8 cellular contexts compared by ENCODE assay signal in genomic region chr6:32087574-32088486, GRCh38. TPM values are rescaled to one million over a fixed set of nuclear protein-coding genes. Genes with fewer than 3 reads are reported as not detected.
DNase-seq lines count a peak whose midpoint lies in the region; ATAC-seq and TF ChIP-seq lines count a peak whose summit lies in the region.

No MANE protein-coding gene starts in this region.

- no peak overlapping the region for H3K27ac ChIP-seq in fibroblast of lung (ENCODE audit: insufficient read depth, low read length)
- H3K27ac ChIP-seq in tibial nerve, result peak overlapping the region; percentile 66 to 89 (median 80)

- TF ChIP-seq EP300 in tibial nerve (IDR thresholded peaks at IDR 0.05), result peak in 1 of 2 donors; percentile 38

- peaks cover 10% of the 10 kb centered on the region for H3K4me1 ChIP-seq in NT2/D1 (ENCODE audit: insufficient read depth, insufficient read length)
- peaks cover 27% of the 10 kb centered on the region for H3K4me1 ChIP-seq in fibroblast of lung (ENCODE audit: control insufficient read depth, extremely low read depth, insufficient read depth, low read length)
- peaks cover 0 to 64% (median 23%) of the 10 kb centered on the region in 4 donors for H3K4me1 ChIP-seq in tibial nerve

- H3K9me3 ChIP-seq in NT2/D1 (ENCODE audit: insufficient read depth, low read length) (no peaks in the 10 kb centered on the region), fibroblast of lung (ENCODE audit: control insufficient read depth, insufficient read depth, low read depth, low read length) (no peaks in the 10 kb centered on the region), tibial nerve (no peaks in the 10 kb centered on the region)

- H3K4me3 ChIP-seq in NT2/D1 (ENCODE audit: insufficient read length, low read depth) (no peak overlapping the region), fibroblast of lung (replicated peaks in 1 of 4; ENCODE audit: control extremely low read depth in 1 of 4, insufficient read depth in 1 of 4, low read depth in 3 of 4, low read length in 4 of 4) (no peak overlapping the region), tibial nerve (peak overlapping the region in 2 of 4 donors; percentile 16 to 18)

- H3K79me2 ChIP-seq in fibroblast of lung (ENCODE audit: control insufficient read depth, insufficient read depth, low read length), result no peaks in the 10 kb centered on the region

- ATAC-seq in omental fat pad (ENCODE audit: low FRiP score) (peak; percentile 74), GM21423 (IDR thresholded peaks at IDR 0.05; ENCODE audit: unreplicated experiment) (no peak)

- 13 to 41% methylated on average over 8 to 27 of the region's 50 CpGs for WGBS in tibial nerve, 2 donors

- DNase-seq in GM13976 (ENCODE audit: low spot score) (peak; percentile 83), NT2/D1 (ENCODE audit: low read depth, low spot score) (peak; percentile 72), fibroblast of lung (ENCODE audit: low read depth in 2 of 2) (peak; percentile 48 to 81), omental fat pad (ENCODE audit: low spot score) (peak; percentile 66), tibial nerve (ENCODE audit: low spot score in 2 of 2) (peak; percentile 70 to 81), A172 (ENCODE audit: low spot score) (no peak)
- DNase-seq in activated T-cell treated with anti-CD3 and anti-CD28 coated beads, Interleukin-2, amount 50 U/mL, for 1 hour, result peak; percentile 73

- no peaks in the 10 kb centered on the region for H4K20me1 ChIP-seq in fibroblast of lung (ENCODE audit: control insufficient read depth, extremely low read depth, insufficient read depth, low read length)

- TF ChIP-seq POLR2A in tibial nerve (IDR thresholded peaks at IDR 0.05), result no peak

- no peak overlapping the region for H3K9ac ChIP-seq in NT2/D1 (ENCODE audit: insufficient read length, low read depth)
- H3K9ac ChIP-seq in fibroblast of lung (ENCODE audit: insufficient read depth, low read length), result no peak overlapping the region

- H3K27me3 ChIP-seq in NT2/D1 (ENCODE audit: insufficient read depth, insufficient read length) (peaks cover 7% of the 10 kb centered on the region), fibroblast of lung (ENCODE audit: control insufficient read depth, insufficient read depth, low read length) (peaks cover 12% of the 10 kb centered on the region), tibial nerve (peaks cover 0 to 13% of the 10 kb centered on the region in 2 donors)

- peak; percentile 59 for TF ChIP-seq CTCF in GM13976 (IDR thresholded peaks at IDR 0.05; ENCODE audit: borderline replicate concordance, control extremely low read depth, extremely low read depth, insufficient read depth, missing control alignments)
- TF ChIP-seq CTCF in fibroblast of lung (conservative IDR thresholded peaks at IDR 0.05 in 1 of 2, IDR thresholded peaks at IDR 0.05 in 1 of 2; ENCODE audit: low read depth in 1 of 2, low read length in 2 of 2), result peak; percentile 22 to 53
- no peak for TF ChIP-seq CTCF in omental fat pad (IDR thresholded peaks at IDR 0.05)
- peak; percentile 30 to 62 (median 53) for TF ChIP-seq CTCF in tibial nerve (IDR thresholded peaks at IDR 0.05)

- H3K4me2 ChIP-seq in fibroblast of lung (ENCODE audit: extremely low read depth, insufficient read depth, low read length), result no peak overlapping the region

- H2AFZ ChIP-seq in fibroblast of lung (ENCODE audit: low read length), result no peak overlapping the region

- in situ Hi-C loops in GM13976 (cut with MboI; ENCODE audit: low sequenced_read_pairs, unreplicated experiment), result no loop called here

- H3K36me3 ChIP-seq in NT2/D1 (ENCODE audit: insufficient read depth, insufficient read length, low read length), result no peaks in the 10 kb centered on the region
- no peaks in the 10 kb centered on the region for H3K36me3 ChIP-seq in fibroblast of lung (ENCODE audit: control insufficient read depth, insufficient read depth, low read length)
- peaks cover 0 to 22% (median 0%) of the 10 kb centered on the region in 3 donors for H3K36me3 ChIP-seq in tibial nerve

RNA-seq across cellular contexts. Expression of gene TNXB, which starts 21.3 kb away (rescaled TPM):
- total RNA-seq in fibroblast of lung (63.9 and 113 TPM in 2 replicates), omental fat pad (100 to 1,000 TPM; 129 to 311 (median 137) TPM), tibial nerve (100 to 1,000 TPM; 231 to 547 (median 297) TPM)
- polyA plus RNA-seq in fibroblast of lung, result 8.1 and 13.0 TPM in 2 replicates
- polyA plus RNA-seq in fibroblast of lung (2012), result 32.3 and 46.1 TPM in 2 replicates
- polyA minus RNA-seq in fibroblast of lung (ENCODE audit: low replicate concordance), result 82.4 and 99.8 TPM in 2 replicates
- 45.0 and 45.7 TPM in 2 replicates for total RNA-seq in A172 (2014; rRNA removed; shearing (Covaris generic))

RNA-seq across cellular contexts. Expression of gene ATF6B, which starts 40.2 kb away (rescaled TPM):
- total RNA-seq in fibroblast of lung (8.0 and 15.7 TPM in 2 replicates), omental fat pad (10 to 100 TPM; 23.2 to 44.3 (median 24.4) TPM), tibial nerve (100 to 1,000 TPM in 3 of 4 donors, 10 to 100 TPM in 1; 74.3 to 121 (median 102) TPM)
- 35.5 and 36.2 TPM in 2 replicates for polyA plus RNA-seq in fibroblast of lung
- 48.2 and 63.6 TPM in 2 replicates for polyA plus RNA-seq in fibroblast of lung (2012)
- 113 and 115 TPM in 2 replicates for polyA minus RNA-seq in fibroblast of lung (ENCODE audit: low replicate concordance)
- total RNA-seq in A172 (2014; rRNA removed; shearing (Covaris generic)), result 19.9 and 22.2 TPM in 2 replicates

RNA-seq across cellular contexts. Expression of gene FKBPL, which starts 42.3 kb away (rescaled TPM):
- 7.4 and 7.6 TPM in 2 replicates for total RNA-seq in fibroblast of lung
- polyA plus RNA-seq in fibroblast of lung, result 2.4 and 3.5 TPM in 2 replicates
- 4.4 and 4.9 TPM in 2 replicates for polyA plus RNA-seq in fibroblast of lung (2012)
- 1.9 and 2.9 TPM in 2 replicates for polyA minus RNA-seq in fibroblast of lung (ENCODE audit: low replicate concordance)
- 1 to 10 TPM; 2.1 to 3.9 (median 2.7) TPM for total RNA-seq in omental fat pad
- total RNA-seq in tibial nerve, result 1 to 10 TPM; 1.3 to 5.4 (median 3.0) TPM
- 4.8 and 8.8 TPM in 2 replicates for total RNA-seq in A172 (2014; rRNA removed; shearing (Covaris generic))

RNA-seq across cellular contexts. Expression of gene CYP21A2, which starts 49.6 kb away (rescaled TPM):
- total RNA-seq in fibroblast of lung (not detected in 2 replicates), omental fat pad (1 to 10 TPM in 3 of 4 donors, under 1 TPM in 1; 0.63 to 5.7 (median 2.8) TPM), tibial nerve (10 to 100 TPM in 1 of 4 donors, 1 to 10 TPM in 3; 1.0 to 15.3 (median 3.9) TPM)
- not detected in 2 replicates for polyA plus RNA-seq in fibroblast of lung
- 0.09 and 0.34 TPM in 2 replicates for polyA plus RNA-seq in fibroblast of lung (2012)
- polyA minus RNA-seq in fibroblast of lung (ENCODE audit: low replicate concordance), result not detected in 2 replicates
- 0.05 TPM in 1 of 2 replicates, not detected in the other for total RNA-seq in A172 (2014; rRNA removed; shearing (Covaris generic))

Comparison
In these comparisons a context has a peak if more than half of its experiments do, and no peak if none do; other contexts are left out.
1. CTCF ChIP-seq: peak in GM13976 (single experiment), fibroblast of lung (2 of 2) and tibial nerve (5 of 5); none in omental fat pad (0 of 3).